Comparison of ENCODE assay signal across 1 cellular context in genomic region chr22:45034821-45035220, GRCh38.
TF ChIP-seq lines count a peak whose summit lies in the region.

No MANE protein-coding gene starts in this region.

TF ChIP-seq in H1, 55 proteins besides CTCF, POLR2A, EP300 and RAD21:
- no peak for TF ChIP-seq TBP (IDR thresholded peaks at IDR 0.05; ENCODE audit: low read depth, low read length)
